Comparison of ENCODE assay signal across 1 cellular context in genomic region chr6:100482698-100483097, GRCh38.
TF ChIP-seq lines count a peak whose summit lies in the region.

No MANE protein-coding gene starts in this region.

TF ChIP-seq in IMR-90, 13 proteins besides CTCF, POLR2A, EP300 and RAD21 (continued from another document):
- no peak for TF ChIP-seq USF2 (IDR thresholded peaks at IDR 0.05; ENCODE audit: low read depth, low read length)
- TF ChIP-seq RCOR1 (IDR thresholded peaks at IDR 0.05; ENCODE audit: insufficient replicate concordance, low read length), result no peak
- TF ChIP-seq MAFK (IDR thresholded peaks at IDR 0.05; ENCODE audit: low read depth, low read length), result no peak
